16 cellular contexts compared by ENCODE assay signal in the genomic region with DNA sequence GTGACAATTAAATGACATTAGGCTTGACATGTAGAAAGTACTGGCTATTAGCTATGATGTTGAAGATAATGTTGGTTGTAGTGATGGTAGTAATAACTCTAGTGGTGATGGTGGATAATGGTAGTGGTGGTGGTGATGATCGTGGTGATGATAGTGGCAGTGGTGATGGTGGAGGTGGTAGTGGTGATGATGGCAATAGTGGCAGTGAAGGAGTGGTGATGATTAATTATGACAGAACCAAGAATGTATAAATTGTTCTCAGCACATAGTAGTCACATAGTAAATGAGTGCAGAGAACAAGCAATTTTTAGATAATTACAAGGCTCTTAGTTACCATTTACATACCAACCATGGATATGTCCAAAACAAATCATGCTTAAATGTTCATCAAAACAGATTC. TPM values are rescaled to one million over a fixed set of nuclear protein-coding genes. Genes with fewer than 3 reads are reported as not detected.
DNase-seq lines count a peak whose midpoint lies in the region; ATAC-seq, FAIRE-seq and TF ChIP-seq lines count a peak whose summit lies in the region.
"Had no signal": no experiment of that assay in that cellular context is flagged by ENCODE, and none has a peak within 500 bp of the region (broad histone marks: within the 10 kb centered on the region; RNA-seq: fewer than 3 reads in every experiment).

No MANE protein-coding gene starts in this region.

- H3K23ac ChIP-seq in IMR-90 (ENCODE audit: low read depth, low read length) (no peak overlapping the region), H1 (ENCODE audit: insufficient read length) (no peak overlapping the region)

- H3K27me3 Mint-ChIP-seq in activated naive CD4-positive, alpha-beta T cell treated with anti-CD3 and anti-CD28 coated beads for 36 hours (ENCODE audit: low read depth), result no peaks in the 10 kb centered on the region
- H3K27me3 Mint-ChIP-seq: CD4-positive, alpha-beta memory T cell had no signal

- H4K8ac ChIP-seq in IMR-90 (ENCODE audit: low read depth in 2 of 2, low read length in 2 of 2) (no peak overlapping the region), H1 (ENCODE audit: extremely low read depth, insufficient read depth, low read length) (no peak overlapping the region)

- no peak overlapping the region for H3K56ac ChIP-seq in IMR-90 (ENCODE audit: extremely low read depth, insufficient read depth, low read length)
- peak overlapping the region; percentile 37 for H3K56ac ChIP-seq in H1 (replicated peaks; ENCODE audit: insufficient read length, low read depth, low read length)

- no peak overlapping the region for H3K4me3 Mint-ChIP-seq in activated naive CD4-positive, alpha-beta T cell treated with anti-CD3 and anti-CD28 coated beads for 36 hours
- H3K4me3 Mint-ChIP-seq: CD4-positive, alpha-beta memory T cell; GM23338 had no signal

- H2BK20ac ChIP-seq in IMR-90 (ENCODE audit: low read depth, low read length) (no peak overlapping the region), H1 (ENCODE audit: low read length) (no peak overlapping the region)

- H4K20me1 ChIP-seq in IMR-90 (ENCODE audit: insufficient read depth, low read length), result no peaks in the 10 kb centered on the region
- no peaks in the 10 kb centered on the region for H4K20me1 ChIP-seq in H1 (replicated peaks in 1 of 2; ENCODE audit: control insufficient read depth in 1 of 2, insufficient read depth in 2 of 2, low read length in 2 of 2)
- H4K20me1 ChIP-seq in PC-9 (ENCODE audit: insufficient read depth), result no peaks in the 10 kb centered on the region

- H3K14ac ChIP-seq in IMR-90 (replicated peaks; ENCODE audit: low read depth, low read length) (no peak overlapping the region), H1 (ENCODE audit: insufficient read length) (no peak overlapping the region)

- H3K9me3 ChIP-seq in IMR-90 (ENCODE audit: control insufficient read depth, insufficient read depth, low read length), result no peaks in the 10 kb centered on the region
- H3K9me3 ChIP-seq in H1 (ENCODE audit: insufficient read depth in 2 of 2, low read depth in 1 of 2, low read length in 1 of 2), result no peaks in the 10 kb centered on the region
- no peaks in the 10 kb centered on the region for H3K9me3 ChIP-seq in PC-9 (ENCODE audit: insufficient read depth, low read depth)
- H3K9me3 ChIP-seq: BE2C had no signal

- no peak for ATAC-seq in IMR-90 (ENCODE audit: low read depth)
- ATAC-seq: GM23338, K562 had no signal

- TF ChIP-seq CTCF in IMR-90 (conservative IDR thresholded peaks at IDR 0.05; ENCODE audit: low read depth, low read length), result no peak
- no peak for TF ChIP-seq CTCF in H1 (IDR thresholded peaks at IDR 0.05; ENCODE audit: control extremely low read depth in 1 of 3, insufficient read depth in 1 of 3, low read depth in 1 of 3, low read length in 3 of 3)
- TF ChIP-seq CTCF in PC-9 (conservative IDR thresholded peaks at IDR 0.05), result no peak

- H3K4me1 Mint-ChIP-seq in activated naive CD4-positive, alpha-beta T cell treated with anti-CD3 and anti-CD28 coated beads for 36 hours (ENCODE audit: low read depth), result peaks cover 56% of the 10 kb centered on the region

- no peak overlapping the region for H2BK5ac ChIP-seq in IMR-90 (ENCODE audit: low read depth, low read length, poor library complexity, severe bottlenecking)
- no peak overlapping the region for H2BK5ac ChIP-seq in H1 (ENCODE audit: low read depth, low read length)

- no peaks in the 10 kb centered on the region for H3K9me3 Mint-ChIP-seq in activated naive CD4-positive, alpha-beta T cell treated with anti-CD3 and anti-CD28 coated beads for 36 hours
- H3K9me3 Mint-ChIP-seq: CD4-positive, alpha-beta memory T cell had no signal

- H3K18ac ChIP-seq in IMR-90 (ENCODE audit: low read depth, low read length), result no peak overlapping the region
- H3K18ac ChIP-seq in H1 (ENCODE audit: extremely low read depth, low read length), result no peak overlapping the region

- BruUV-seq in IMR-90 (replicated peaks; lab: Mats Ljungman, UMichigan) (no TSS peak), PC-9 (replicated peaks; lab: Mats Ljungman, UMichigan) (no TSS peak)

- H3K4me3 ChIP-seq in IMR-90 (ENCODE audit: insufficient read depth, low read depth, low read length) (no peak overlapping the region), H1 (ENCODE audit: extremely low read depth in 1 of 4, insufficient read depth in 2 of 4, low read depth in 3 of 4, low read length in 4 of 4) (no peak overlapping the region), PC-9 (no peak overlapping the region)
- H3K4me3 ChIP-seq: GM23338, K562 had no signal

- no peak overlapping the region for H3K27ac Mint-ChIP-seq in activated naive CD4-positive, alpha-beta T cell treated with anti-CD3 and anti-CD28 coated beads for 36 hours
- H3K27ac Mint-ChIP-seq: GM23338 had no signal

- H3F3A ChIP-seq in PC-9 (ENCODE audit: insufficient read depth, low read depth), result 0 out of 2 replicates have a peak, but pooled peaks cover 3% of the 10 kb centered on the region

- dilution Hi-C loops in IMR-90 (cut with HindIII; ENCODE audit: low sequenced_read_pairs, unreplicated experiment), result no loop called here

- H3K9ac ChIP-seq in IMR-90 (ENCODE audit: low read depth, low read length), result no peak overlapping the region
- H3K9ac ChIP-seq in H1 (replicated peaks in 1 of 4; ENCODE audit: extremely low read depth in 1 of 4, low read depth in 3 of 4, low read length in 3 of 4), result peak overlapping the region in 1 of 4 experiments; percentile 8; a peak in 1 of 7 replicates

- no peaks in the 10 kb centered on the region for H3K9me2 ChIP-seq in PC-9 (ENCODE audit: insufficient read depth)

- H3K36me3 ChIP-seq in IMR-90 (ENCODE audit: control insufficient read depth, insufficient read depth, low read length) (no peaks in the 10 kb centered on the region), H1 (ENCODE audit: control insufficient read depth in 2 of 4, insufficient read depth in 4 of 4, low read length in 3 of 4) (no peaks in the 10 kb centered on the region), PC-9 (ENCODE audit: low read depth) (no peaks in the 10 kb centered on the region)
- H3K36me3 ChIP-seq: BE2C had no signal

- no peak overlapping the region for H3K4me2 ChIP-seq in IMR-90 (ENCODE audit: low read depth, low read length)
- H3K4me2 ChIP-seq in H1 (ENCODE audit: insufficient read depth in 1 of 2, low read depth in 2 of 2, low read length in 2 of 2), result no peak overlapping the region
- no peak overlapping the region for H3K4me2 ChIP-seq in PC-9
- H3K4me2 ChIP-seq: GM23338 had no signal

- 100% methylated on average over 1 of the region's 1 CpG; no CpG with 5 or more reads in 1 of the 2 experiments for WGBS in IMR-90 (ENCODE audit: extremely low coverage in 2 of 2, insufficient read length in 1 of 2), 2 experiments
- WGBS in H1 (ENCODE audit: extremely low coverage in 1 of 2, insufficient coverage in 1 of 2, insufficient read length in 1 of 2, insufficient replicate concordance in 2 of 2, low coverage in 1 of 2, low lambda C conversion rate in 2 of 2, missing lambda C conversion rate in 1 of 2), 2 experiments, result 86% methylated on average over 1 of the region's 1 CpG; no CpG with 5 or more reads in 1 of the 2 experiments

- H3K23me2 ChIP-seq in H1 (ENCODE audit: low read depth, low read length), result peaks cover 7% of the 10 kb centered on the region; the same call in 1 of the 2 replicates

- FAIRE-seq in GM12892 (lab: Jason Lieb, UNC) (peak; percentile 63), H1 (lab: Jason Lieb, UNC) (no peak)
- FAIRE-seq: G401.6, K562 had no signal

- no peaks in the 10 kb centered on the region for H3K36me3 Mint-ChIP-seq in activated naive CD4-positive, alpha-beta T cell treated with anti-CD3 and anti-CD28 coated beads for 36 hours (ENCODE audit: low read depth)

- H3K79me1 ChIP-seq in IMR-90 (ENCODE audit: low read depth in 1 of 2, low read length in 2 of 2) (peaks cover 4 to 21% of the 10 kb centered on the region in 2 experiments; a peak in 3 of 4 replicates), H1 (ENCODE audit: low read depth, low read length) (no peaks in the 10 kb centered on the region)

- peak; percentile 25 for DNase-seq in activated naive CD4-positive, alpha-beta T cell treated with anti-CD3 and anti-CD28 coated beads for 36 hours
- no peak for DNase-seq in activated naive CD4-positive, alpha-beta T cell treated with anti-CD3 and anti-CD28 coated beads, Interleukin-2, amount 50 U/mL, for 16 hours
- no peak for DNase-seq in GM12892 (ENCODE audit: insufficient read length)
- no peak for DNase-seq in IMR-90
- DNase-seq in H1 (ENCODE audit: low read depth in 1 of 2, low spot score in 2 of 2), result no peak
- DNase-seq in PC-9, result no peak
- no peak for DNase-seq in NCI-H2196 (lab: John Stamatoyannopoulos, UW; ENCODE audit: unreplicated experiment)
- DNase-seq: BE2C; CD4-positive, alpha-beta memory T cell; DMS79 treated with DMSO at 0.1 percent for 48 hours; NCI-H1436 treated with DMSO at 0.1 percent for 48 hours; NCI-H2081; NCI-H526 treated with DMSO at 0.1 percent for 48 hours had no signal

- peak overlapping the region; percentile 54; the same call in 1 of the 2 replicates for H2AK5ac ChIP-seq in IMR-90 (ENCODE audit: low read depth, low read length)
- no peak overlapping the region for H2AK5ac ChIP-seq in H1 (ENCODE audit: low read depth, low read length)

- H2BK120ac ChIP-seq in IMR-90 (ENCODE audit: low read depth, low read length), result no peak overlapping the region
- no peak overlapping the region for H2BK120ac ChIP-seq in H1 (replicated peaks; ENCODE audit: low read depth, low read length)

- in situ Hi-C loops in IMR-90 (cut with MboI; ENCODE audit: low sequenced_read_pairs), result no loop called here

- POLR2A ChIA-PET in IMR-90 (lab: Charles Lee; ENCODE audit: unreplicated experiment), result no interaction called here
- POLR2A ChIA-PET in H1 (lab: Charles Lee; ENCODE audit: partially characterized antibody), result no interaction called here
- POLR2A ChIA-PET in PC-9 (lab: Charles Lee; ENCODE audit: unreplicated experiment), result no interaction called here

- H3K4me1 ChIP-seq in IMR-90 (ENCODE audit: control insufficient read depth, insufficient read depth, low read length), result peaks cover 7% of the 10 kb centered on the region
- peaks cover 0 to 3% (median 0%) of the 10 kb centered on the region in 4 experiments; a peak in 2 of 7 replicates for H3K4me1 ChIP-seq in H1 (replicated peaks in 1 of 4; ENCODE audit: control insufficient read depth in 3 of 4, insufficient read depth in 4 of 4, low read length in 3 of 4)
- H3K4me1 ChIP-seq in PC-9 (replicated peaks; ENCODE audit: insufficient read depth), result peaks cover 28% of the 10 kb centered on the region
- H3K4me1 ChIP-seq: BE2C had no signal

- H2BK15ac ChIP-seq in IMR-90 (ENCODE audit: low read depth, low read length) (no peak overlapping the region), H1 (ENCODE audit: low read length) (no peak overlapping the region)

- H3K27ac ChIP-seq in IMR-90 (ENCODE audit: insufficient read depth, low read length), result no peak overlapping the region
- H3K27ac ChIP-seq in H1 (ENCODE audit: low read depth, low read length), result no peak overlapping the region
- no peak overlapping the region for H3K27ac ChIP-seq in PC-9

- H4K5ac ChIP-seq in IMR-90 (ENCODE audit: low read depth, low read length) (no peak overlapping the region), H1 (ENCODE audit: insufficient read length, low read depth, low read length) (no peak overlapping the region)

- TF ChIP-seq EP300 in H1 (IDR thresholded peaks at IDR 0.05; ENCODE audit: borderline replicate concordance in 1 of 2, low read depth in 2 of 2, low read length in 2 of 2), result no peak

- H3K4ac ChIP-seq in IMR-90 (ENCODE audit: low read depth, low read length), result no peak overlapping the region
- no peak overlapping the region for H3K4ac ChIP-seq in H1 (replicated peaks; ENCODE audit: insufficient read length, low read depth, low read length)

- H2AFZ ChIP-seq in IMR-90 (replicated peaks; ENCODE audit: low read length, poor library complexity) (no peak overlapping the region), H1 (ENCODE audit: low read length) (no peak overlapping the region), PC-9 (no peak overlapping the region)
- H2AFZ ChIP-seq: GM23338 had no signal

- no peaks in the 10 kb centered on the region for H3K27me3 ChIP-seq in IMR-90 (ENCODE audit: control insufficient read depth, insufficient read depth, low read length)
- peaks cover 8 to 16% (median 12%) of the 10 kb centered on the region in 4 experiments for H3K27me3 ChIP-seq in H1 (replicated peaks in 1 of 4; ENCODE audit: control insufficient read depth in 3 of 4, extremely low read depth in 1 of 4, insufficient read depth in 3 of 4, low read length in 3 of 4)
- H3K27me3 ChIP-seq in PC-9 (ENCODE audit: insufficient read depth, low read depth), result no peaks in the 10 kb centered on the region
- H3K27me3 ChIP-seq: BE2C had no signal

- no peak overlapping the region for H4K91ac ChIP-seq in IMR-90 (ENCODE audit: insufficient read depth, low read depth, low read length)
- no peak overlapping the region for H4K91ac ChIP-seq in H1 (replicated peaks; ENCODE audit: insufficient read length, low read length)

- TF ChIP-seq RAD21 in IMR-90 (IDR thresholded peaks at IDR 0.05; ENCODE audit: low read length), result no peak
- no peak for TF ChIP-seq RAD21 in H1 (IDR thresholded peaks at IDR 0.05 in 1 of 2, conservative IDR thresholded peaks at IDR 0.05 in 1 of 2; ENCODE audit: low read depth in 2 of 2, low read length in 2 of 2)

- peaks cover 8% of the 10 kb centered on the region; the same call in 1 of the 2 replicates for H3K9me1 ChIP-seq in IMR-90 (ENCODE audit: insufficient read depth, low read length)

- TF ChIP-seq POLR2A in GM12892 (IDR thresholded peaks at IDR 0.05; ENCODE audit: low read depth, low read length) (no peak), IMR-90 (IDR thresholded peaks at IDR 0.05; ENCODE audit: low read depth, low read length) (no peak), H1 (IDR thresholded peaks at IDR 0.05; ENCODE audit: control extremely low read depth in 1 of 2, low read depth in 2 of 2, low read length in 2 of 2) (no peak)

- intact Hi-C loops in activated naive CD4-positive, alpha-beta T cell treated with anti-CD3 and anti-CD28 coated beads for 36 hours (cut with micrococcal nuclease), result no loop called here
- intact Hi-C loops in IMR-90 (cut with micrococcal nuclease), result no loop called here
- intact Hi-C loops in PC-9 (cut with micrococcal nuclease; ENCODE audit: unreplicated experiment), result no loop called here

- no peak overlapping the region for H2AK9ac ChIP-seq in IMR-90 (replicated peaks; ENCODE audit: low read depth, low read length, poor library complexity)

- H2BK12ac ChIP-seq in H1 (ENCODE audit: low read depth, low read length), result no peak overlapping the region

- H3K79me2 ChIP-seq in H1 (ENCODE audit: control insufficient read depth in 1 of 2, insufficient read depth in 2 of 2, low read length in 2 of 2), result no peaks in the 10 kb centered on the region
- H3K79me2 ChIP-seq in PC-9 (ENCODE audit: low read depth), result peaks cover 15% of the 10 kb centered on the region

- CTCF ChIA-PET in activated naive CD4-positive, alpha-beta T cell treated with anti-CD3 and anti-CD28 coated beads for 36 hours (lab: Charles Lee), result interaction anchor here (1.1 kb wide), 1 partner anchor 30 kb away, joined by 3 read pairs; no protein-coding TSS in a partner anchor
- CTCF ChIA-PET in IMR-90 (lab: Yijun Ruan, JAX), result interaction anchor here (0.6 to 1.1 kb wide), 2 partner anchors 16 to 86 kb away, joined by 3 to 5 read pairs; no protein-coding TSS in a partner anchor
- CTCF ChIA-PET in H1 (lab: Charles Lee; ENCODE audit: partially characterized antibody), result interaction anchor here (0.9 to 1.5 kb wide), 3 partner anchors 17 to 33 kb away, joined by 3 read pairs; no protein-coding TSS in a partner anchor
- CTCF ChIA-PET in PC-9 (lab: Charles Lee), result interaction anchor here (0.5 kb wide), 1 partner anchor 34 kb away, joined by 4 read pairs; no protein-coding TSS in a partner anchor

RNA-seq across cellular contexts. Expression of a gene that starts 5.3 kb away (rescaled TPM):
- 100 to 1,000 TPM; 389 to 405 TPM for total RNA-seq in activated naive CD4-positive, alpha-beta T cell treated with anti-CD3 and anti-CD28 coated beads for 36 hours
- polyA plus RNA-seq in GM12892 (2012; ENCODE audit: missing spikeins), result 449 TPM
- total RNA-seq in IMR-90 (2012; rRNA removed), result 341 and 357 TPM in 2 replicates
- 947 and 1,094 TPM in 2 replicates for polyA plus RNA-seq in IMR-90 (2012; rRNA removed)
- polyA plus RNA-seq in IMR-90 (2012; cell fraction: cytosol; rRNA removed), result 502 and 1,091 TPM in 2 replicates
- polyA plus RNA-seq in IMR-90 (2012; cell fraction: nucleus; rRNA removed; ENCODE audit: low replicate concordance), result 461 and 652 TPM in 2 replicates
- total RNA-seq in H1 (2021; fragmentation: NEBNext Ultra II Directional; extraction: Animal tissue kit (Norgen Biotek cat#: 25700)), result 11.8 and 13.4 TPM in 2 replicates
- 9.9 and 13.7 TPM in 2 replicates for polyA plus RNA-seq in H1 (2011; rRNA removed)
- 8.9 TPM for polyA plus RNA-seq in H1 (2011; cell fraction: cytosol; rRNA removed)
- 13.7 TPM for polyA plus RNA-seq in H1 (2011; cell fraction: nucleus; rRNA removed)
- polyA plus RNA-seq in H1 (2012, experiment 1 of 2), result 10.0 to 13.9 TPM (median 12.5 TPM) in 4 replicates
- polyA plus RNA-seq in H1 (2012, experiment 2 of 2), result 4.9 TPM
- polyA plus RNA-seq in H1 (2013, experiment 1 of 2), result 18.4 TPM
- polyA plus RNA-seq in H1 (2013, experiment 2 of 2), result 22.9 TPM
- polyA minus RNA-seq in H1 (2011; rRNA and poly(A)+ RNA removed), result 18.6 and 28.2 TPM in 2 replicates
- 9.8 TPM for polyA minus RNA-seq in H1 (2011; cell fraction: cytosol; rRNA and poly(A)+ RNA removed)
- 25.2 TPM for polyA minus RNA-seq in H1 (2011; cell fraction: nucleus; rRNA and poly(A)+ RNA removed)
- 775 and 872 TPM in 2 replicates for total RNA-seq in PC-9 (2021)

Comparison
In these comparisons a context has a peak if more than half of its experiments do, and no peak if none do; other contexts are left out.
1. RNA of a gene that starts 5.3 kb away (total RNA-seq): 775 to 872 TPM in PC-9, 389 to 405 TPM in activated naive CD4-positive, alpha-beta T cell treated with anti-CD3 and anti-CD28 coated beads for 36 hours and 341 to 357 TPM in IMR-90; 11.8 to 13.4 TPM in H1; every median in the first group is over 10 times any median in the second.